ENCODE assay signal across 18 cellular contexts in genomic region chr1:38587734-38588133, GRCh38.
"Had no signal": no experiment of that assay in that cellular context is flagged by ENCODE, and none has a peak within 500 bp of the region (broad histone marks: within the 10 kb centered on the region; RNA-seq: fewer than 3 reads in every experiment).

No MANE protein-coding gene starts in this region.

- ATAC-seq: stimulated activated naive CD8-positive, alpha-beta T cell treated with anti-CD3 and anti-CD28 coated beads, Interleukin-15, Interleukin-2, amounts not matched to agents 100 U/mL and 50 U/mL, for 24 hours had no signal

- H3K27ac Mint-ChIP-seq: activated CD4-positive, alpha-beta memory T cell treated with anti-CD3 and anti-CD28 coated beads, Interleukin-2, amount 10 ng/mL, durations not matched to agents 7 days and 5 days; activated CD4-positive, alpha-beta T cell treated with anti-CD3 and anti-CD28 coated beads, Interleukin-2, amount 10 ng/mL, durations not matched to agents 7 days and 5 days; activated naive CD4-positive, alpha-beta T cell treated with anti-CD3 and anti-CD28 coated beads, Interleukin-2, amount 50 U/mL, for 24 hours; activated T-helper 1 cell treated with anti-CD3 and anti-CD28 coated beads, Interleukin-12 subunit alpha, Interleukin-12 subunit beta, Interleukin-2, Interleukin-4 antibody, amounts not matched to agents 30 ng/mL and 10 ng/mL and 1 ng/mL, durations not matched to agents 14 hours and 24 hours and 36 hours; natural killer cell treated with Interleukin-12 subunit alpha and Interleukin-12 subunit beta and Interleukin-15 and Interleukin-18, amount 100 ng/mL, for 72 hours; WTC11 had no signal

- H3K27me3 ChIP-seq: breast epithelium, testis had no signal

- H3K27ac ChIP-seq: breast epithelium, epithelial cell of prostate, esophagus squamous epithelium, neutrophil, testis, transverse colon had no signal

- H3K4me3 Mint-ChIP-seq: activated CD4-positive, alpha-beta memory T cell treated with anti-CD3 and anti-CD28 coated beads, Interleukin-2, amount 10 ng/mL, durations not matched to agents 7 days and 5 days; activated CD4-positive, alpha-beta T cell treated with anti-CD3 and anti-CD28 coated beads, Interleukin-2, amount 10 ng/mL, durations not matched to agents 7 days and 5 days; activated naive CD4-positive, alpha-beta T cell treated with anti-CD3 and anti-CD28 coated beads, Interleukin-2, amount 50 U/mL, for 24 hours; activated T-helper 1 cell treated with anti-CD3 and anti-CD28 coated beads, Interleukin-12 subunit alpha, Interleukin-12 subunit beta, Interleukin-2, Interleukin-4 antibody, amounts not matched to agents 30 ng/mL and 10 ng/mL and 1 ng/mL, durations not matched to agents 14 hours and 24 hours and 36 hours; central memory CD8-positive, alpha-beta T cell; natural killer cell treated with Interleukin-12 subunit alpha and Interleukin-12 subunit beta and Interleukin-15 and Interleukin-18, amount 100 ng/mL, for 72 hours; WTC11 had no signal

- H3K36me3 Mint-ChIP-seq: activated naive CD4-positive, alpha-beta T cell treated with anti-CD3 and anti-CD28 coated beads, Interleukin-2, amount 50 U/mL, for 24 hours; natural killer cell treated with Interleukin-12 subunit alpha and Interleukin-12 subunit beta and Interleukin-15 and Interleukin-18, amount 100 ng/mL, for 72 hours; WTC11 had no signal

- H3K9me3 ChIP-seq: mucosa of descending colon, neutrophil, testis had no signal

- H3K4me3 ChIP-seq: breast epithelium, esophagus squamous epithelium, lung, mucosa of descending colon, skin epidermis, testis, transverse colon had no signal

- DNase-seq: esophagus squamous epithelium, kidney had no signal

- H3K36me3 ChIP-seq: breast epithelium, esophagus squamous epithelium, neutrophil, transverse colon had no signal

- H3K4me1 ChIP-seq: breast epithelium, testis, transverse colon had no signal

- H3K9me3 Mint-ChIP-seq: activated CD4-positive, alpha-beta T cell treated with anti-CD3 and anti-CD28 coated beads, Interleukin-2, amount 10 ng/mL, durations not matched to agents 7 days and 5 days; activated naive CD4-positive, alpha-beta T cell treated with anti-CD3 and anti-CD28 coated beads, Interleukin-2, amount 50 U/mL, for 24 hours; natural killer cell treated with Interleukin-12 subunit alpha and Interleukin-12 subunit beta and Interleukin-15 and Interleukin-18, amount 100 ng/mL, for 72 hours had no signal
